Comparison of ENCODE assay signal across 8 cellular contexts in genomic region chr17:82153745-82154375, GRCh38. TPM values are rescaled to one million over a fixed set of nuclear protein-coding genes. Genes with fewer than 3 reads are reported as not detected.
A peak's percentile ranks its signal among the peaks of the same experiment; 100 is the strongest.
DNase-seq lines count a peak whose midpoint lies in the region; ATAC-seq and TF ChIP-seq lines count a peak whose summit lies in the region.

No MANE protein-coding gene starts in this region.

- WGBS in endodermal cell (ENCODE audit: insufficient coverage in 1 of 2, insufficient read length in 1 of 2), 2 experiments = 60 to 66% methylated on average over 7 to 16 of the region's 16 CpGs

- peaks cover 2% of the 10 kb centered on the region for H3K4me1 Mint-ChIP-seq in endodermal cell

- no peak overlapping the region for H3K27ac Mint-ChIP-seq in endodermal cell

- H3K36me3 ChIP-seq in endodermal cell (ENCODE audit: control insufficient read depth, insufficient read depth, low read length) = peaks cover 2% of the 10 kb centered on the region
- H3K36me3 ChIP-seq in mucosa of descending colon (ENCODE audit: low read depth) = no peaks in the 10 kb centered on the region

- no peak overlapping the region for H3K9ac ChIP-seq in endodermal cell (ENCODE audit: extremely low read depth, low read length, poor library complexity, severe bottlenecking)

- H3K4me3 Mint-ChIP-seq in endodermal cell = no peak overlapping the region

- TF ChIP-seq CTCF in endodermal cell (conservative IDR thresholded peaks at IDR 0.05) (peak; percentile 95), mucosa of descending colon (IDR thresholded peaks at IDR 0.05) (peak; percentile 72)

- no peaks in the 10 kb centered on the region for H3K27me3 Mint-ChIP-seq in endodermal cell (ENCODE audit: insufficient read depth)

- intact Hi-C loops in mucosa of descending colon (cut with DNase I, micrococcal nuclease) = loop anchor here (5.0 to 10.0 kb wide), 2 partner anchors 119 to 122 kb away; partner anchors contain the start of genes RAC3 (in 2 of the 2) and DCXR (in 1 of the 2)

- H3K36me3 Mint-ChIP-seq in endodermal cell (ENCODE audit: low read depth) = peaks cover 32% of the 10 kb centered on the region

- H3K9me3 Mint-ChIP-seq in endodermal cell = peaks cover 14% of the 10 kb centered on the region

- no peaks in the 10 kb centered on the region for H3K27me3 ChIP-seq in endodermal cell (ENCODE audit: control insufficient read depth, insufficient read depth, low read length, poor library complexity, severe bottlenecking)

- ATAC-seq in HG02678 (IDR thresholded peaks at IDR 0.05; ENCODE audit: unreplicated experiment) = peak; percentile 52
- peak; percentile 94 for ATAC-seq in mucosa of descending colon
- no peak for ATAC-seq in GM19035 (IDR thresholded peaks at IDR 0.05; ENCODE audit: unreplicated experiment)

- no peak overlapping the region for H3K4me3 ChIP-seq in endodermal cell (ENCODE audit: low read length)
- H3K4me3 ChIP-seq in mucosa of descending colon = no peak overlapping the region

- no peaks in the 10 kb centered on the region for H3K4me1 ChIP-seq in endodermal cell (ENCODE audit: control insufficient read depth, insufficient read depth, low read length)
- H3K4me1 ChIP-seq in mucosa of descending colon (ENCODE audit: low read depth) = no peaks in the 10 kb centered on the region

- no peak overlapping the region for H3K27ac ChIP-seq in endodermal cell (ENCODE audit: low read depth, low read length)

- H3K9me3 ChIP-seq in endodermal cell (ENCODE audit: control insufficient read depth, low read length) (no peaks in the 10 kb centered on the region), mucosa of descending colon (no peaks in the 10 kb centered on the region)

- DNase-seq in COR-L47 (lab: John Stamatoyannopoulos, UW) (peak; percentile 63), NCI-H82 (lab: John Stamatoyannopoulos, UW) (peak; percentile 86), endodermal cell (peak; percentile 99), mucosa of descending colon (peak; percentile 80 to 87 (median 81))
- peak; percentile 72 to 76 for DNase-seq in activated CD8-positive, alpha-beta memory T cell treated with anti-CD3 and anti-CD28 coated beads for 1 hour (ENCODE audit: extremely low read depth in 1 of 2, low read depth in 1 of 2)
- DNase-seq in stimulated activated CD8-positive, alpha-beta memory T cell treated with anti-CD3 and anti-CD28 coated beads, Interleukin-4, amount 100 ng/mL, for 24 hours (ENCODE audit: low read depth) = peak; percentile 63

RNA-seq across cellular contexts. Expression of gene FASN, which starts 55.8 kb away (rescaled TPM):
- 100 to 1,000 TPM; 371 to 498 TPM for total RNA-seq in endodermal cell
- 301 TPM for polyA plus RNA-seq in endodermal cell (2013, experiment 1 of 2)
- polyA plus RNA-seq in endodermal cell (2013, experiment 2 of 2) = 312 TPM
- 100 to 1,000 TPM in 2 of 3 donors, 10 to 100 TPM in 1; 87.2 to 115 (median 102) TPM for total RNA-seq in mucosa of descending colon

RNA-seq across cellular contexts. Expression of gene CCDC57, which starts 58.8 kb away (rescaled TPM):
- 10 to 100 TPM; 61.8 to 82.8 TPM for total RNA-seq in endodermal cell
- 25.7 TPM for polyA plus RNA-seq in endodermal cell (2013, experiment 1 of 2)
- polyA plus RNA-seq in endodermal cell (2013, experiment 2 of 2) = 22.9 TPM
- total RNA-seq in mucosa of descending colon = 10 to 100 TPM; 41.3 to 46.3 (median 45.4) TPM
